In genomic region chr20:37453836-37454235, GRCh38 we compare ENCODE assay signal across 15 cellular contexts.
DNase-seq lines count a peak whose midpoint lies in the region; ATAC-seq, FAIRE-seq and TF ChIP-seq lines count a peak whose summit lies in the region.
"Had no signal": no experiment of that assay in that cellular context is flagged by ENCODE, and none has a peak within 500 bp of the region (broad histone marks: within the 10 kb centered on the region; RNA-seq: fewer than 3 reads in every experiment).

No MANE protein-coding gene starts in this region.

- intact Hi-C loops in cardiac septum (cut with DNase I) (no loop called here), left ventricle myocardium superior (cut with micrococcal nuclease) (no loop called here)

- no peak overlapping the region for H3K4me3 Mint-ChIP-seq in endodermal cell
- H3K4me3 Mint-ChIP-seq in neural crest cell, result no peak overlapping the region
- H3K4me3 Mint-ChIP-seq: IgD-negative memory B cell had no signal

- H3K27me3 ChIP-seq in endodermal cell (ENCODE audit: control insufficient read depth, insufficient read depth, low read length, poor library complexity, severe bottlenecking), result peaks cover 37% of the 10 kb centered on the region

- TF ChIP-seq CTCF in endodermal cell (conservative IDR thresholded peaks at IDR 0.05) (no peak), neural crest cell (conservative IDR thresholded peaks at IDR 0.05) (no peak)

- no peak for ATAC-seq in left ventricle myocardium superior
- ATAC-seq: HCT116 had no signal

- H3K9me3 Mint-ChIP-seq in endodermal cell (peaks cover 13% of the 10 kb centered on the region), neural crest cell (peaks cover 15% of the 10 kb centered on the region)

- DNase-seq in cardiac septum (ENCODE audit: low spot score) (peak; percentile 14), left ventricle myocardium superior (no peak), endodermal cell (peak; percentile 17), neural crest cell (ENCODE audit: low read depth, low spot score) (no peak), T-helper 1 cell (no peak), urothelium cell line (ENCODE audit: low spot score) (no peak), COR-L47 (lab: John Stamatoyannopoulos, UW) (no peak)
- DNase-seq: CD8-positive, alpha-beta memory T cell; DMS 273 treated with DMSO at 0.1 percent for 48 hours had no signal

- H3K4me1 ChIP-seq in endodermal cell (ENCODE audit: control insufficient read depth, insufficient read depth, low read length), result no peaks in the 10 kb centered on the region

- H3K36me3 Mint-ChIP-seq in endodermal cell (ENCODE audit: low read depth) (no peaks in the 10 kb centered on the region), neural crest cell (ENCODE audit: low read depth) (no peaks in the 10 kb centered on the region)
- H3K36me3 Mint-ChIP-seq: CD14-positive monocyte had no signal

- H3K27me3 Mint-ChIP-seq in endodermal cell (ENCODE audit: insufficient read depth), result peaks cover 21% of the 10 kb centered on the region
- peaks cover 3% of the 10 kb centered on the region for H3K27me3 Mint-ChIP-seq in neural crest cell (ENCODE audit: low read depth)

- no peaks in the 10 kb centered on the region for H3K4me1 Mint-ChIP-seq in endodermal cell
- no peaks in the 10 kb centered on the region for H3K4me1 Mint-ChIP-seq in neural crest cell
- H3K4me1 Mint-ChIP-seq: CD14-positive monocyte; CD8-positive, alpha-beta memory T cell; IgD-negative memory B cell had no signal

- H3K4me3 ChIP-seq in endodermal cell (ENCODE audit: low read length), result no peak overlapping the region

- no peaks in the 10 kb centered on the region for H3K36me3 ChIP-seq in endodermal cell (ENCODE audit: control insufficient read depth, insufficient read depth, low read length)

- H3K9me3 ChIP-seq in endodermal cell (ENCODE audit: control insufficient read depth, low read length), result peaks cover 16% of the 10 kb centered on the region

- FAIRE-seq in urothelium cell line (lab: Jason Lieb, UNC), result no peak
- FAIRE-seq: H54 had no signal

- H3K9ac ChIP-seq in endodermal cell (ENCODE audit: extremely low read depth, low read length, poor library complexity, severe bottlenecking), result no peak overlapping the region

- H3K27ac ChIP-seq in endodermal cell (ENCODE audit: low read depth, low read length), result no peak overlapping the region
- H3K27ac ChIP-seq: 22Rv1, HL-60 had no signal

- H3K27ac Mint-ChIP-seq in endodermal cell, result no peak overlapping the region
- H3K27ac Mint-ChIP-seq in neural crest cell (ENCODE audit: unreplicated experiment), result peak overlapping the region; percentile 74
- H3K27ac Mint-ChIP-seq: IgD-negative memory B cell had no signal

- WGBS in endodermal cell (ENCODE audit: insufficient coverage in 1 of 2, insufficient read length in 1 of 2), 2 experiments, result 93 to 94% methylated on average over 4 to 5 of the region's 5 CpGs

Comparison
In these comparisons a context has a peak if more than half of its experiments do, and no peak if none do; other contexts are left out.
1. DNase-seq: peak in cardiac septum (single experiment) and endodermal cell (single experiment); none in left ventricle myocardium superior (single experiment), neural crest cell (single experiment), T-helper 1 cell (0 of 5), urothelium cell line (single experiment) and COR-L47 (single experiment).